Comparison of ENCODE assay signal across 15 cellular contexts in genomic region chr13:77733674-77734073, GRCh38.
"Had no signal": no experiment of that assay in that cellular context is flagged by ENCODE, and none has a peak within 500 bp of the region (broad histone marks: within the 10 kb centered on the region; RNA-seq: fewer than 3 reads in every experiment).

No MANE protein-coding gene starts in this region.

- H3K9me3 Mint-ChIP-seq: activated CD4-positive, alpha-beta memory T cell treated with anti-CD3 and anti-CD28 coated beads for 36 hours; activated naive CD8-positive, alpha-beta T cell treated with anti-CD3 and anti-CD28 coated beads, Interleukin-2, amount 10 ng/mL, durations not matched to agents 7 days and 5 days; effector memory CD8-positive, alpha-beta T cell; naive B cell; stimulated activated naive CD8-positive, alpha-beta T cell treated with anti-CD3 and anti-CD28 coated beads, Interleukin-15, amount 100 ng/mL, for 72 hours had no signal

- H3K27me3 Mint-ChIP-seq: activated CD4-positive, alpha-beta memory T cell treated with anti-CD3 and anti-CD28 coated beads for 36 hours; activated naive CD8-positive, alpha-beta T cell treated with anti-CD3 and anti-CD28 coated beads, Interleukin-2, amount 10 ng/mL, durations not matched to agents 7 days and 5 days; effector memory CD8-positive, alpha-beta T cell; naive B cell; stimulated activated naive CD8-positive, alpha-beta T cell treated with anti-CD3 and anti-CD28 coated beads, Interleukin-15, amount 100 ng/mL, for 72 hours had no signal

- H3K4me3 Mint-ChIP-seq: activated CD4-positive, alpha-beta memory T cell treated with anti-CD3 and anti-CD28 coated beads for 36 hours; activated naive CD8-positive, alpha-beta T cell treated with anti-CD3 and anti-CD28 coated beads, Interleukin-2, amount 10 ng/mL, durations not matched to agents 7 days and 5 days; effector memory CD8-positive, alpha-beta T cell; naive B cell; stimulated activated naive CD8-positive, alpha-beta T cell treated with anti-CD3 and anti-CD28 coated beads, Interleukin-15, amount 100 ng/mL, for 72 hours had no signal

- H3K27ac Mint-ChIP-seq: activated CD4-positive, alpha-beta memory T cell treated with anti-CD3 and anti-CD28 coated beads for 36 hours; activated naive CD8-positive, alpha-beta T cell treated with anti-CD3 and anti-CD28 coated beads, Interleukin-2, amount 10 ng/mL, durations not matched to agents 7 days and 5 days; effector memory CD8-positive, alpha-beta T cell; naive B cell; stimulated activated naive CD8-positive, alpha-beta T cell treated with anti-CD3 and anti-CD28 coated beads, Interleukin-15, amount 100 ng/mL, for 72 hours had no signal

- DNase-seq: activated CD4-positive, alpha-beta memory T cell treated with anti-CD3 and anti-CD28 coated beads for 36 hours; activated CD4-positive, alpha-beta T cell treated with anti-CD3 and anti-CD28 coated beads for 1 hour; activated naive CD8-positive, alpha-beta T cell treated with anti-CD3 and anti-CD28 coated beads, Interleukin-2, amount 10 ng/mL, durations not matched to agents 7 days and 5 days; activated T-cell treated with anti-CD3 and anti-CD28 coated beads, Interleukin-2, amount 50 U/mL, for 48 hours; cortex of kidney; effector memory CD8-positive, alpha-beta T cell; hippocampal formation; lower lobe of right lung; midbrain; naive B cell; pancreas; stimulated activated CD4-positive, alpha-beta T cell treated with anti-CD3 and anti-CD28 coated beads, Interleukin-4, amount 100 ng/mL, for 4 hours; stimulated activated naive CD8-positive, alpha-beta T cell treated with anti-CD3 and anti-CD28 coated beads, Interleukin-15, amount 100 ng/mL, for 72 hours; T-helper 9 cell; thyroid gland had no signal
